14 cellular contexts compared by ENCODE assay signal in the genomic region with DNA sequence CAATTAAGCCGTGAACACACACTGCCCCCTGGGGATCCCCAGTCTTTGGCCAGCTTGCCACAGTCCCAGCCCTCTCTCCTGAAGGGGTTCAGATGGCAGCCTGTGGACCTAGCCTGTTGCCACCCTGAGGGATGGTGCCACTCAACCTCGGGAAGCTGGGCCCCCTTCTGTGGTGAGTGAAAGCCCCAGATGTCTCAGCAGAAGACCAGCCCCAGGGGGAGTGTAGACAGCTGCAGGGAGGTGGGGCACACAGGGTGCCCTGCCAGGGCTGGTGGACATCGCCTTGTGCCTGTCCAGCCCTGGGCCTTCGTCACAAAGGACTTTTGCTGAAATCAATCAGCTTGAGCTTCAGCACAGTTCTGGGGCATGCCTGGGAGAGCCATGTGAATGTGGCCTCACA.
"Had no signal": no experiment of that assay in that cellular context is flagged by ENCODE, and none has a peak within 500 bp of the region (broad histone marks: within the 10 kb centered on the region; RNA-seq: fewer than 3 reads in every experiment).

No MANE protein-coding gene starts in this region.

- DNase-seq: activated CD4-positive, CD25-positive, alpha-beta regulatory T cell treated with anti-CD3 and anti-CD28 coated beads, Interleukin-2, amount 50 U/mL, for 72 hours; activated naive CD4-positive, alpha-beta T cell treated with anti-CD3 and anti-CD28 coated beads, Interleukin-2, amount 10 ng/mL, durations not matched to agents 7 days and 5 days; effector CD8-positive, alpha-beta T cell; mesenchymal stem cell; naive thymus-derived CD8-positive, alpha-beta T cell; stimulated activated naive CD4-positive, alpha-beta T cell; T-helper 2 cell; thyroid gland had no signal

- H3K4me1 ChIP-seq: ascending aorta, esophagus muscularis mucosa, right lobe of liver, thyroid gland had no signal

- H3K9me3 Mint-ChIP-seq: activated naive CD4-positive, alpha-beta T cell treated with anti-CD3 and anti-CD28 coated beads, Interleukin-2, amount 10 ng/mL, durations not matched to agents 7 days and 5 days had no signal

- H3K27ac ChIP-seq: ascending aorta, esophagus muscularis mucosa, ovary, right lobe of liver, thyroid gland, vagina, VCaP had no signal

- H3K27me3 ChIP-seq: ascending aorta, esophagus muscularis mucosa, ovary, right lobe of liver, thyroid gland, vagina had no signal

- H3K4me3 ChIP-seq: ascending aorta, esophagus muscularis mucosa, ovary, right lobe of liver, thyroid gland, vagina had no signal

- H3K36me3 Mint-ChIP-seq: activated naive CD4-positive, alpha-beta T cell treated with anti-CD3 and anti-CD28 coated beads, Interleukin-2, amount 10 ng/mL, durations not matched to agents 7 days and 5 days had no signal

- H3K9me3 ChIP-seq: ascending aorta, esophagus muscularis mucosa, ovary, right lobe of liver, thyroid gland, vagina had no signal

- H3K4me1 Mint-ChIP-seq: activated naive CD4-positive, alpha-beta T cell treated with anti-CD3 and anti-CD28 coated beads, Interleukin-2, amount 10 ng/mL, durations not matched to agents 7 days and 5 days had no signal

- H3K4me3 Mint-ChIP-seq: activated naive CD4-positive, alpha-beta T cell treated with anti-CD3 and anti-CD28 coated beads, Interleukin-2, amount 10 ng/mL, durations not matched to agents 7 days and 5 days; naive thymus-derived CD8-positive, alpha-beta T cell had no signal

- H3K36me3 ChIP-seq: esophagus muscularis mucosa, ovary, right lobe of liver, thyroid gland, vagina had no signal

- H3K27ac Mint-ChIP-seq: activated naive CD4-positive, alpha-beta T cell treated with anti-CD3 and anti-CD28 coated beads, Interleukin-2, amount 10 ng/mL, durations not matched to agents 7 days and 5 days; naive thymus-derived CD8-positive, alpha-beta T cell had no signal

- ATAC-seq: naive thymus-derived CD8-positive, alpha-beta T cell had no signal
